In the genomic region with DNA sequence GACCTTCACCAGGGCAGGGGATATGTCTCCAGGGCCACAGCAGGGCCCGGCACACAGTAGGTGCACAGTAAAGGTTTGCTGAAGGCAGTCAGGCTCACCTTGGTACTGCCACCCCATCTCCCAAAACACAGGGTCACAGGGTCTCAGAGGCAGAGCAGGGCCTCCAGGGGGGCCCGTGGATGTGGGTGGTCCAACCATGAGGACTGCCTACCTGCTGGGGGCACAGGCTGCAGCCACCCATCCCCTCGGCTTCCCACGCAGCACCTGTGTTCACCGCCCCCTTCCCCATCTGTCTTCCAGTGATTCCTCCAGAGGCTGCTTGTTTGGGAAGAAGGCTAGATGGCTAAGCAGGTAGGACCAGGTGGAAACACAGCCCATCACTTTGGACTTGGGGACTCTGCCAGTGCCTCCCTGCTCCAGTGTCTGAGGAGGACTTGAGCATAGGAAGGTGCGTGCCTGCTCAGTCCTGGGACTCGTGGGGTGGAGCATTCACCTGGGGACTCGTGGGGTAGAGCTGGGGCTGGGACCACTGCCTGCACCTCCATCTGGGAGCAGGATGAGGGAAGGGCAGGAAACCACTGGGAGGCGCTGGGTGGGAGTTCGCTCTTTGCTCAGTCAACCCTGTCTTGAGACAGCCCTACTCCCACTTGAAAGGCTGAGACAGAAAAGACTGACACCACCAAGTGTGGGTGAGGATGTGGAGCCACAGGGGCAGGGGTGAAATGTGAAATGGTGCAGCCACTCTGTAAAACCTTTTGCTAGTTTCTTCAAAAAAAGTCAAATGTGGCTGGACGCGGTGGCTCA, we compare ENCODE assay signal across 8 cellular contexts. TPM values are rescaled to one million over a fixed set of nuclear protein-coding genes. Genes with fewer than 3 reads are reported as not detected.
DNase-seq lines count a peak whose midpoint lies in the region; ATAC-seq and TF ChIP-seq lines count a peak whose summit lies in the region.

No MANE protein-coding gene starts in this region.

- H3K4me3 ChIP-seq in choroid plexus epithelial cell (ENCODE audit: low read depth, low read length), result no peak overlapping the region

- peaks cover 0 to 2% (median 0%) of the 10 kb centered on the region in 3 donors for H3K27me3 Mint-ChIP-seq in CD14-positive monocyte (ENCODE audit: low read depth in 3 of 3)
- H3K27me3 Mint-ChIP-seq in natural killer cell treated with Interleukin-12 subunit alpha and Interleukin-12 subunit beta and Interleukin-15 and Interleukin-18, amount 100 ng/mL, for 72 hours, result no peaks in the 10 kb centered on the region
- H3K27me3 Mint-ChIP-seq in activated CD4-positive, alpha-beta T cell treated with anti-CD3 and anti-CD28 coated beads for 36 hours, result no peaks in the 10 kb centered on the region

- DNase-seq in CD14-positive monocyte (ENCODE audit: low spot score) (no peak), HuH-7 (ENCODE audit: low spot score) (peak; percentile 94), choroid plexus epithelial cell (ENCODE audit: low read depth) (no peak)
- DNase-seq in natural killer cell treated with Interleukin-12 subunit alpha and Interleukin-12 subunit beta and Interleukin-15 and Interleukin-18, amount 100 ng/mL, for 72 hours (ENCODE audit: low spot score), result peak; percentile 59
- no peak for DNase-seq in activated CD4-positive, alpha-beta T cell treated with anti-CD3 and anti-CD28 coated beads for 36 hours

- no peaks in the 10 kb centered on the region for H3K36me3 Mint-ChIP-seq in CD14-positive monocyte
- H3K36me3 Mint-ChIP-seq in natural killer cell treated with Interleukin-12 subunit alpha and Interleukin-12 subunit beta and Interleukin-15 and Interleukin-18, amount 100 ng/mL, for 72 hours, result no peaks in the 10 kb centered on the region
- no peaks in the 10 kb centered on the region for H3K36me3 Mint-ChIP-seq in activated CD4-positive, alpha-beta T cell treated with anti-CD3 and anti-CD28 coated beads for 36 hours (ENCODE audit: low read depth)

- CTCF ChIA-PET in activated CD4-positive, alpha-beta T cell treated with anti-CD3 and anti-CD28 coated beads for 36 hours (lab: Charles Lee), result interaction anchor here (0.5 to 1.0 kb wide), 3 partner anchors 134 to 655 kb away, joined by 3 to 4 read pairs (median 3); no protein-coding TSS in a partner anchor

- H3K9me3 Mint-ChIP-seq in CD14-positive monocyte, result no peaks in the 10 kb centered on the region
- H3K9me3 Mint-ChIP-seq in natural killer cell treated with Interleukin-12 subunit alpha and Interleukin-12 subunit beta and Interleukin-15 and Interleukin-18, amount 100 ng/mL, for 72 hours, result no peaks in the 10 kb centered on the region
- no peaks in the 10 kb centered on the region for H3K9me3 Mint-ChIP-seq in activated CD4-positive, alpha-beta T cell treated with anti-CD3 and anti-CD28 coated beads for 36 hours (ENCODE audit: low read depth)

- peaks cover 56% of the 10 kb centered on the region for H3K4me1 Mint-ChIP-seq in CD14-positive monocyte
- H3K4me1 Mint-ChIP-seq in natural killer cell treated with Interleukin-12 subunit alpha and Interleukin-12 subunit beta and Interleukin-15 and Interleukin-18, amount 100 ng/mL, for 72 hours (ENCODE audit: low read depth in 2 of 2), result peaks cover 24 to 30% of the 10 kb centered on the region in 2 donors
- H3K4me1 Mint-ChIP-seq in activated CD4-positive, alpha-beta T cell treated with anti-CD3 and anti-CD28 coated beads for 36 hours, result peaks cover 13% of the 10 kb centered on the region

- no peak for ATAC-seq in natural killer cell treated with Interleukin-12 subunit alpha and Interleukin-12 subunit beta and Interleukin-15 and Interleukin-18, amount 100 ng/mL, for 72 hours
- ATAC-seq in HG02759 (IDR thresholded peaks at IDR 0.05; ENCODE audit: unreplicated experiment) (no peak), HG03135 (IDR thresholded peaks at IDR 0.05; ENCODE audit: unreplicated experiment) (no peak), GM21360 (IDR thresholded peaks at IDR 0.05; ENCODE audit: unreplicated experiment) (no peak)
- no peak for ATAC-seq in activated CD4-positive, alpha-beta T cell treated with anti-CD3 and anti-CD28 coated beads for 36 hours

- peak overlapping the region in 1 of 2 donors; percentile 15 for H3K4me3 Mint-ChIP-seq in CD14-positive monocyte
- peak overlapping the region; percentile 52 for H3K4me3 Mint-ChIP-seq in natural killer cell treated with Interleukin-12 subunit alpha and Interleukin-12 subunit beta and Interleukin-15 and Interleukin-18, amount 100 ng/mL, for 72 hours
- H3K4me3 Mint-ChIP-seq in activated CD4-positive, alpha-beta T cell treated with anti-CD3 and anti-CD28 coated beads for 36 hours, result no peak overlapping the region

- POLR2A ChIA-PET in activated CD4-positive, alpha-beta T cell treated with anti-CD3 and anti-CD28 coated beads for 36 hours (lab: Charles Lee), result no interaction called here

- H3K27ac Mint-ChIP-seq in CD14-positive monocyte, result peak overlapping the region; percentile 92 to 96 (median 93)
- no peak overlapping the region for H3K27ac Mint-ChIP-seq in natural killer cell treated with Interleukin-12 subunit alpha and Interleukin-12 subunit beta and Interleukin-15 and Interleukin-18, amount 100 ng/mL, for 72 hours
- H3K27ac Mint-ChIP-seq in activated CD4-positive, alpha-beta T cell treated with anti-CD3 and anti-CD28 coated beads for 36 hours, result no peak overlapping the region

- intact Hi-C loops in CD14-positive monocyte (cut with micrococcal nuclease), result loop anchor here (5.0 to 10.0 kb wide), 6 partner anchors 33 to 487 kb away; no protein-coding TSS in a partner anchor
- intact Hi-C loops in activated CD4-positive, alpha-beta T cell treated with anti-CD3 and anti-CD28 coated beads for 36 hours (cut with DNase I, micrococcal nuclease), result loop anchor here in 1 of 2 experiments (5.0 kb wide), 1 partner anchor 467 kb away; no protein-coding TSS in a partner anchor

- no peak for TF ChIP-seq CTCF in CD14-positive monocyte (IDR thresholded peaks at IDR 0.05)
- peak; percentile 18 for TF ChIP-seq CTCF in choroid plexus epithelial cell (conservative IDR thresholded peaks at IDR 0.05; ENCODE audit: low read depth, low read length)

RNA-seq across cellular contexts. Expression of a gene that starts 18.8 kb away (rescaled TPM):
- 1 to 10 TPM; 7.1 to 9.9 TPM for polyA plus RNA-seq in CD14-positive monocyte
- 1 to 10 TPM; 2.8 to 4.8 TPM for total RNA-seq in natural killer cell treated with Interleukin-12 subunit alpha and Interleukin-12 subunit beta and Interleukin-15 and Interleukin-18, amount 100 ng/mL, for 72 hours
- 1 to 10 TPM; 3.1 to 4.6 TPM for total RNA-seq in activated CD4-positive, alpha-beta T cell treated with anti-CD3 and anti-CD28 coated beads for 36 hours

Comparison
In these comparisons a context has a peak if more than half of its experiments do, and no peak if none do; other contexts are left out.
1. DNase-seq: peak in HuH-7 (single experiment) and natural killer cell treated with Interleukin-12 subunit alpha and Interleukin-12 subunit beta and Interleukin-15 and Interleukin-18, amount 100 ng/mL, for 72 hours (single experiment); none in CD14-positive monocyte (single experiment), choroid plexus epithelial cell (single experiment) and activated CD4-positive, alpha-beta T cell treated with anti-CD3 and anti-CD28 coated beads for 36 hours (single experiment).
2. H3K27ac Mint-ChIP-seq: peak in CD14-positive monocyte (7 of 7); none in natural killer cell treated with Interleukin-12 subunit alpha and Interleukin-12 subunit beta and Interleukin-15 and Interleukin-18, amount 100 ng/mL, for 72 hours (0 of 2) and activated CD4-positive, alpha-beta T cell treated with anti-CD3 and anti-CD28 coated beads for 36 hours (single experiment).